8 cellular contexts compared by ENCODE assay signal in genomic region chr17:65099941-65100315, GRCh38. TPM values are rescaled to one million over a fixed set of nuclear protein-coding genes. Genes with fewer than 3 reads are reported as not detected.
DNase-seq lines count a peak whose midpoint lies in the region; ATAC-seq lines count a peak whose summit lies in the region.

No MANE protein-coding gene starts in this region.

- H3K4me3 ChIP-seq in SJCRH30: peak overlapping the region; percentile 58

- H3K27ac Mint-ChIP-seq in activated naive CD8-positive, alpha-beta T cell treated with anti-CD3 and anti-CD28 coated beads, Interleukin-2, amount 50 U/mL, for 24 hours: peak overlapping the region; percentile 92
- H3K27ac Mint-ChIP-seq in immature natural killer cell: peak overlapping the region; percentile 93 to 98 (median 96)

- ATAC-seq in GM19035 (IDR thresholded peaks at IDR 0.05; ENCODE audit: unreplicated experiment) (peak; percentile 77), HG03108 (IDR thresholded peaks at IDR 0.05; ENCODE audit: unreplicated experiment) (peak; percentile 68)
- peak; percentile 86 for ATAC-seq in activated naive CD8-positive, alpha-beta T cell treated with anti-CD3 and anti-CD28 coated beads, Interleukin-2, amount 50 U/mL, for 24 hours

- DNase-seq in AG20443 (ENCODE audit: low spot score) (peak; percentile 56), SJCRH30 (peak; percentile 14 to 35), immature natural killer cell (peak; percentile 62 to 69 (median 64)), SIG-M5 treated with dmso at 0.1 percent for 504 hours (lab: John Stamatoyannopoulos, UW; ENCODE audit: unreplicated experiment) (no peak)
- DNase-seq in activated naive CD8-positive, alpha-beta T cell treated with anti-CD3 and anti-CD28 coated beads, Interleukin-2, amount 50 U/mL, for 24 hours: peak; percentile 82
- DNase-seq in stimulated activated CD4-positive, alpha-beta T cell treated with anti-CD3 and anti-CD28 coated beads, Interleukin-1b, Interleukin-23, amount 100 ng/mL, for 4 hours (ENCODE audit: low read depth in 2 of 2): peak; percentile 65

- H3K27me3 Mint-ChIP-seq in activated naive CD8-positive, alpha-beta T cell treated with anti-CD3 and anti-CD28 coated beads, Interleukin-2, amount 50 U/mL, for 24 hours: peaks cover 3% of the 10 kb centered on the region
- H3K27me3 Mint-ChIP-seq in immature natural killer cell (ENCODE audit: low read depth in 3 of 3): peaks cover 0 to 7% (median 4%) of the 10 kb centered on the region in 3 donors

- peaks cover 28% of the 10 kb centered on the region for H3K4me1 Mint-ChIP-seq in activated naive CD8-positive, alpha-beta T cell treated with anti-CD3 and anti-CD28 coated beads, Interleukin-2, amount 50 U/mL, for 24 hours
- H3K4me1 Mint-ChIP-seq in immature natural killer cell: peaks cover 22 to 35% of the 10 kb centered on the region in 2 donors

- no peak overlapping the region for H3K27ac ChIP-seq in SJCRH30

- H3K9me3 ChIP-seq in SJCRH30 (replicated peaks): no peaks in the 10 kb centered on the region

- peaks cover 5% of the 10 kb centered on the region; the same call in 1 of the 2 replicates for H3K4me1 ChIP-seq in SJCRH30

- H3K36me3 Mint-ChIP-seq in activated naive CD8-positive, alpha-beta T cell treated with anti-CD3 and anti-CD28 coated beads, Interleukin-2, amount 50 U/mL, for 24 hours (ENCODE audit: low read depth): no peaks in the 10 kb centered on the region
- H3K36me3 Mint-ChIP-seq in immature natural killer cell: peaks cover 0 to 9% (median 4%) of the 10 kb centered on the region in 3 donors

- no peaks in the 10 kb centered on the region for H3K36me3 ChIP-seq in SJCRH30

- H3K9me3 Mint-ChIP-seq in activated naive CD8-positive, alpha-beta T cell treated with anti-CD3 and anti-CD28 coated beads, Interleukin-2, amount 50 U/mL, for 24 hours: no peaks in the 10 kb centered on the region
- H3K9me3 Mint-ChIP-seq in immature natural killer cell: no peaks in the 10 kb centered on the region

- peak overlapping the region; percentile 80 for H3K4me3 Mint-ChIP-seq in activated naive CD8-positive, alpha-beta T cell treated with anti-CD3 and anti-CD28 coated beads, Interleukin-2, amount 50 U/mL, for 24 hours
- H3K4me3 Mint-ChIP-seq in immature natural killer cell: peak overlapping the region; percentile 89 to 96 (median 93)

- no peaks in the 10 kb centered on the region for H3K27me3 ChIP-seq in SJCRH30

RNA-seq across cellular contexts. Expression of gene RGS9, which starts 37.2 kb away (rescaled TPM):
- 2.9 and 3.1 TPM in 2 replicates for total RNA-seq in SJCRH30 (2014; rRNA removed; shearing (Covaris generic))
- polyA plus RNA-seq in immature natural killer cell: 10 to 100 TPM; 16.9 to 30.3 (median 17.5) TPM

RNA-seq across cellular contexts. Expression of gene GNA13, which starts 43.4 kb away (rescaled TPM):
- 39.6 and 41.1 TPM in 2 replicates for total RNA-seq in SJCRH30 (2014; rRNA removed; shearing (Covaris generic))
- polyA plus RNA-seq in immature natural killer cell: 10 to 100 TPM; 40.0 to 58.3 (median 51.7) TPM
